18 cellular contexts compared by ENCODE assay signal in the genomic region with DNA sequence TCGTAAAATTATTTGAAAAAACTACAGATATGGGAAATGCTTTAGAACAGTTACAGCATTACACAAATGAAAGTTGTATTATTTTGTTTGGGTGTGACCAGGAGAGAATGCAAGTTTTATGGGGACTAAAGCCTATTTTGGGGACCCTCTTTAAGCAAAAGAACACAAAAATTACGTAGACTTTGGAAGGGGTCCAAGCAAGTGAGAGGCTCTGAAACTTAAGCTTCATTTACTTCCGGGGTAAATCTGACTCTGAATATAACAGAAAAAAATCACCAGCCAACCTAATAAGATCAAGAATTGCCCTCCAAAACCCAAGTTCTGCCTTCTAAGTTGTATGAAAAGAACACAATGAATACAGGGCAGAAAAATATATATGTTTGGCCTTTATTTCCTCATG.
"Had no signal": no experiment of that assay in that cellular context is flagged by ENCODE, and none has a peak within 500 bp of the region (broad histone marks: within the 10 kb centered on the region; RNA-seq: fewer than 3 reads in every experiment).

No MANE protein-coding gene starts in this region.

- H3K4me1 Mint-ChIP-seq: activated CD4-positive, alpha-beta memory T cell treated with anti-CD3 and anti-CD28 coated beads, Interleukin-2, amount 10 ng/mL, durations not matched to agents 7 days and 5 days had no signal

- H3K27me3 Mint-ChIP-seq: activated CD4-positive, alpha-beta memory T cell treated with anti-CD3 and anti-CD28 coated beads, Interleukin-2, amount 10 ng/mL, durations not matched to agents 7 days and 5 days; dendritic cell treated with granulocyte-macrophage colony-stimulating factor and Interleukin-4, amounts not matched to agents 40 ng/mL and 50 ng/mL, for 4 days; effector memory CD8-positive, alpha-beta T cell; naive thymus-derived CD8-positive, alpha-beta T cell; T-helper 17 cell had no signal

- H3K4me3 Mint-ChIP-seq: activated CD4-positive, alpha-beta memory T cell treated with anti-CD3 and anti-CD28 coated beads, Interleukin-2, amount 10 ng/mL, durations not matched to agents 7 days and 5 days; dendritic cell treated with granulocyte-macrophage colony-stimulating factor and Interleukin-4, amounts not matched to agents 40 ng/mL and 50 ng/mL, for 4 days; effector memory CD8-positive, alpha-beta T cell; naive thymus-derived CD8-positive, alpha-beta T cell; T-helper 17 cell had no signal

- H3K27ac Mint-ChIP-seq: activated CD4-positive, alpha-beta memory T cell treated with anti-CD3 and anti-CD28 coated beads, Interleukin-2, amount 10 ng/mL, durations not matched to agents 7 days and 5 days; activated naive CD4-positive, alpha-beta T cell treated with anti-CD3 and anti-CD28 coated beads, Interleukin-2, amount 50 U/mL, for 72 hours; dendritic cell treated with granulocyte-macrophage colony-stimulating factor and Interleukin-4, amounts not matched to agents 40 ng/mL and 50 ng/mL, for 4 days; effector memory CD8-positive, alpha-beta T cell; naive thymus-derived CD8-positive, alpha-beta T cell; T-helper 17 cell had no signal

- H3K36me3 Mint-ChIP-seq: activated naive CD4-positive, alpha-beta T cell treated with anti-CD3 and anti-CD28 coated beads, Interleukin-2, amount 50 U/mL, for 72 hours had no signal

- H3K4me3 ChIP-seq: left ventricle myocardium inferior had no signal

- H3K9me3 Mint-ChIP-seq: activated CD4-positive, alpha-beta memory T cell treated with anti-CD3 and anti-CD28 coated beads, Interleukin-2, amount 10 ng/mL, durations not matched to agents 7 days and 5 days; activated naive CD4-positive, alpha-beta T cell treated with anti-CD3 and anti-CD28 coated beads, Interleukin-2, amount 50 U/mL, for 72 hours; dendritic cell treated with granulocyte-macrophage colony-stimulating factor and Interleukin-4, amounts not matched to agents 40 ng/mL and 50 ng/mL, for 4 days; effector memory CD8-positive, alpha-beta T cell; naive thymus-derived CD8-positive, alpha-beta T cell had no signal

- DNase-seq: activated CD4-positive, alpha-beta memory T cell treated with anti-CD3 and anti-CD28 coated beads, Interleukin-2, amount 10 ng/mL, durations not matched to agents 7 days and 5 days; activated CD4-positive, alpha-beta T cell treated with anti-CD3 and anti-CD28 coated beads for 4 hours; activated gamma-delta T cell; activated T-cell treated with anti-CD3 and anti-CD28 coated beads, Interleukin-2, amount 50 U/mL, for 48 hours; amygdala; brain microvascular endothelial cell; effector memory CD8-positive, alpha-beta T cell; hippocampal formation; kidney; left ventricle myocardium inferior; naive thymus-derived CD8-positive, alpha-beta T cell; stimulated activated CD4-positive, alpha-beta T cell treated with anti-CD3 and anti-CD28 coated beads, Interleukin-2, amount 100 ng/mL, for 48 hours; stimulated activated naive CD4-positive, alpha-beta T cell; substantia nigra; T-helper 17 cell; trophoblast cell had no signal

- ATAC-seq: activated naive CD4-positive, alpha-beta T cell treated with anti-CD3 and anti-CD28 coated beads, Interleukin-2, amount 50 U/mL, for 72 hours; effector memory CD8-positive, alpha-beta T cell; naive thymus-derived CD8-positive, alpha-beta T cell; T-helper 17 cell had no signal
